Comparison of ENCODE assay signal across 8 cellular contexts in genomic region chr1:230310381-230311163, GRCh38.
DNase-seq lines count a peak whose midpoint lies in the region; ATAC-seq, FAIRE-seq and TF ChIP-seq lines count a peak whose summit lies in the region.

No MANE protein-coding gene starts in this region.

- H3K36me3 Mint-ChIP-seq in activated naive CD4-positive, alpha-beta T cell treated with anti-CD3 and anti-CD28 coated beads for 36 hours (ENCODE audit: low read depth) = no peaks in the 10 kb centered on the region

- no peak overlapping the region for H3K4me3 Mint-ChIP-seq in activated naive CD4-positive, alpha-beta T cell treated with anti-CD3 and anti-CD28 coated beads for 36 hours

- H3K27ac ChIP-seq in pancreas (no peak overlapping the region), upper lobe of right lung (no peak overlapping the region)

- H3K36me3 ChIP-seq in pancreas (no peaks in the 10 kb centered on the region), upper lobe of right lung (no peaks in the 10 kb centered on the region)

- H3K4me3 ChIP-seq in pancreas (no peak overlapping the region), upper lobe of right lung (no peak overlapping the region)

- peak; percentile 51 for FAIRE-seq in A204.1 (lab: Jason Lieb, UNC)
- peak; percentile 90 for FAIRE-seq in GM18507 (lab: Jason Lieb, UNC)
- FAIRE-seq in pancreas (lab: Jason Lieb, UNC) = peak; percentile 57

- peaks cover 4% of the 10 kb centered on the region for H3K27me3 Mint-ChIP-seq in activated naive CD4-positive, alpha-beta T cell treated with anti-CD3 and anti-CD28 coated beads for 36 hours (ENCODE audit: low read depth)

- DNase-seq in GM18507 (ENCODE audit: extremely low spot score, insufficient read length, low read depth) (peak; percentile 61), LoVo (ENCODE audit: low spot score) (peak; percentile 74), SK-MEL-5 (ENCODE audit: low read depth, low spot score) (peak; percentile 87), germinal center (ENCODE audit: low spot score) (peak; percentile 75), pancreas (peak in 5 of 6 donors; percentile 57 to 88 (median 77)), upper lobe of right lung (peak; percentile 78)
- DNase-seq in activated naive CD4-positive, alpha-beta T cell treated with anti-CD3 and anti-CD28 coated beads for 36 hours = peak; percentile 75

- H3K9me3 ChIP-seq in pancreas (no peaks in the 10 kb centered on the region), upper lobe of right lung (no peaks in the 10 kb centered on the region)

- no peak overlapping the region for H3K27ac Mint-ChIP-seq in activated naive CD4-positive, alpha-beta T cell treated with anti-CD3 and anti-CD28 coated beads for 36 hours

- intact Hi-C loops in activated naive CD4-positive, alpha-beta T cell treated with anti-CD3 and anti-CD28 coated beads for 36 hours (cut with micrococcal nuclease) = loop anchor here (1.0 to 10.0 kb wide), 4 partner anchors 143 to 1052 kb away; partner anchors contain the start of gene NUP133
- intact Hi-C loops in pancreas (cut with DNase I) (loop anchor here in 2 of 3 donors (5.0 to 10.0 kb wide), 2 partner anchors 648 to 656 kb away; no protein-coding TSS in a partner anchor), upper lobe of right lung (cut with DNase I) (loop anchor here (10.0 kb wide), 1 partner anchor 646 kb away; no protein-coding TSS in a partner anchor)

- H3K27me3 ChIP-seq in pancreas = no peaks in the 10 kb centered on the region
- H3K27me3 ChIP-seq in upper lobe of right lung = no peaks in the 10 kb centered on the region

- peaks cover 10% of the 10 kb centered on the region for H3K4me1 Mint-ChIP-seq in activated naive CD4-positive, alpha-beta T cell treated with anti-CD3 and anti-CD28 coated beads for 36 hours (ENCODE audit: low read depth)

- no peaks in the 10 kb centered on the region for H3K4me1 ChIP-seq in pancreas
- no peaks in the 10 kb centered on the region for H3K4me1 ChIP-seq in upper lobe of right lung

- 32 to 38% methylated on average over 14 of the region's 14 CpGs for WGBS in pancreas, 2 donors

- peak; percentile 78 to 88 (median 85) for TF ChIP-seq CTCF in pancreas (IDR thresholded peaks at IDR 0.05)
- TF ChIP-seq CTCF in upper lobe of right lung (IDR thresholded peaks at IDR 0.05) = peak; percentile 90

- in situ Hi-C loops in SK-MEL-5 (cut with HindIII; ENCODE audit: low pct_unique_long_range_greater_than_20kb, low sequenced_read_pairs) = no loop called here

- CTCF ChIA-PET in activated naive CD4-positive, alpha-beta T cell treated with anti-CD3 and anti-CD28 coated beads for 36 hours (lab: Charles Lee) = interaction anchor here (0.6 to 2.9 kb wide), 5 partner anchors 456 to 1833 kb away, joined by 3 to 13 read pairs (median 3); no protein-coding TSS in a partner anchor

- no peaks in the 10 kb centered on the region for H3K9me3 Mint-ChIP-seq in activated naive CD4-positive, alpha-beta T cell treated with anti-CD3 and anti-CD28 coated beads for 36 hours

- ATAC-seq in pancreas (peak; percentile 73 to 94 (median 88)), upper lobe of right lung (peak; percentile 95)
